36 cellular contexts compared by ENCODE assay signal in the genomic region with DNA sequence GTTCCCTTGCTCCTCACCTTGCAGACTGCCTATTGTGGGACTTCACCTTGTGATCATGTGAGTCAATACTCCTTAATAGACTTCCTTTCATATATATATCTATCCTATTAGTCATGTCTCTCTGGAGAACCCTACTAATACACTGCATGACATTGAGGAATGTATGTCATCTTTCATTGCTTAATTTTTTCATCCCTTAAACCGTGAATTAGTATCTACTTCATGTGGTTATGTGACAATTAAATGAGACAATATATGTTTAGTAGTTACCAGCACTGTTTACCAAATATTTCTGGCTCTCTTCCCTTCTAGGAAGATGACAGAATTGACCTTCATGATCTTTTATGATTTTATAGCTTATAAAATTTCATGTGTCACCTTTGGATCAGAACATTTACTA.
"Had no signal": no experiment of that assay in that cellular context is flagged by ENCODE, and none has a peak within 500 bp of the region (broad histone marks: within the 10 kb centered on the region; RNA-seq: fewer than 3 reads in every experiment).

No MANE protein-coding gene starts in this region.

- H3K4me3 ChIP-seq: MG63 had no signal

- H3K9ac ChIP-seq: KMS-11 had no signal

- H3K36me3 ChIP-seq: MG63 had no signal

- H3K4me2 ChIP-seq: KMS-11 had no signal

- H3K27me3 ChIP-seq: MG63 had no signal

- H3K9me3 ChIP-seq: MG63 had no signal

- DNase-seq: Karpas-422, Kasumi-1, KG1, MG63, MM.1S, MV-4-11, NCI-H1048, NCI-H1092, NCI-H1092 treated with DMSO at 0.1 percent for 48 hours, NCI-H1105, NCI-H1105 treated with DMSO at 0.1 percent for 48 hours, NCI-H1417, NCI-H1417 treated with DMSO at 0.1 percent for 48 hours, NCI-H1436, NCI-H1436 treated with DMSO at 0.1 percent for 48 hours, NCI-H146, NCI-H1694, NCI-H1694 treated with DMSO at 0.1 percent for 48 hours, NCI-H187, NCI-H187 treated with DMSO at 0.1 percent for 48 hours, NCI-H1930, NCI-H2029, NCI-H2029 treated with DMSO at 0.1 percent for 48 hours, NCI-H2081, NCI-H2081 treated with DMSO at 0.1 percent for 48 hours, NCI-H2107, NCI-H2171, NCI-H2171 treated with DMSO at 0.1 percent for 48 hours, NCI-H2227 treated with DMSO at 0.1 percent for 48 hours, NCI-H226, NCI-H345, NCI-H446, NCI-H446 treated with DMSO at 0.1 percent for 48 hours, NCI-H510A, NCI-H510A treated with DMSO at 0.1 percent for 48 hours had no signal

- H3K27ac ChIP-seq: KMS-11 had no signal
